Comparison of ENCODE assay signal across 11 cellular contexts in the genomic region with DNA sequence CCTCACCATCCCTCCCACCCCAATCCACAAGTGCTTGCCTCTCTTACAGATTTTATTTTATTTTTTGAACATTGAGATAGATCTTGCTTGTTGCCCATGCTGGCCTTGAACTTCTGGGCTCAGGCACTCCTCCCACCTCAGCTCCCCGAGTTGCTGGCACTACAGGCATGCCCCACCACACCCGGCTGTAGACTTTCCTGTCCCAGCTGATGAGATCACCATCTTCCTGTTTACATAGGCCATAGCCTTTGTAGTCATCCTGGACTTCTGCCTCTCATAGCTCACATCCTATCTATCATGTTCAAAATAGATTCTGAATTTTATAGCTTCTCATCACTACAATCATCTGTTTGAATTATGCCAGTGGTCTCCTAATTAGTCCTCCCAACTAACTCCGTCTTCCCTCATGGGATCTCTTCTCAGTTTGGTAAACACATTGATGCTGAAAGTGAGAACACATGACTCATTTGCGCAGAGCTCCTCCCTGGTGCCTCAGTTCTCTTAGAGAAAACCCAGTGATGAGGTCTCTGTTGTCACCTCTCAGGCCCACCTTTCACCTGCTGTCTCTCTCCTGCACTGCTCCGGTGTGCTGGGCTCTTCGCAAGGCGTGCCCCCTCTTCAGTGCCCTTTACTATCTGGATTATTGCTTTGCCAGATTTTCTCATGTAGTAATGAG.
DNase-seq lines count a peak whose midpoint lies in the region; ATAC-seq and TF ChIP-seq lines count a peak whose summit lies in the region.
"Had no signal": no experiment of that assay in that cellular context is flagged by ENCODE, and none has a peak within 500 bp of the region (broad histone marks: within the 10 kb centered on the region; RNA-seq: fewer than 3 reads in every experiment).

No MANE protein-coding gene starts in this region.

- H3K27ac Mint-ChIP-seq in activated naive CD4-positive, alpha-beta T cell treated with anti-CD3 and anti-CD28 coated beads, Interleukin-2, amount 50 U/mL, for 72 hours: peak overlapping the region; percentile 29 to 89
- peak overlapping the region; percentile 73 for H3K27ac Mint-ChIP-seq in stimulated activated effector memory CD8-positive, alpha-beta T cell treated with anti-CD3 and anti-CD28 coated beads, Interleukin-12 subunit alpha, Interleukin-12 subunit beta, amount 100 ng/mL, for 72 hours
- H3K27ac Mint-ChIP-seq: mesothelial cell of epicardium had no signal

- CTCF ChIA-PET in RWPE1 (lab: Yijun Ruan, JAX): no interaction called here

- no peak for TF ChIP-seq CTCF in RWPE1 (conservative IDR thresholded peaks at IDR 0.05; ENCODE audit: low read depth)

- H3K4me1 Mint-ChIP-seq in stimulated activated effector memory CD8-positive, alpha-beta T cell treated with anti-CD3 and anti-CD28 coated beads, Interleukin-12 subunit alpha, Interleukin-12 subunit beta, amount 100 ng/mL, for 72 hours: peaks cover 25% of the 10 kb centered on the region

- no peaks in the 10 kb centered on the region for H3K9me3 Mint-ChIP-seq in activated naive CD4-positive, alpha-beta T cell treated with anti-CD3 and anti-CD28 coated beads, Interleukin-2, amount 50 U/mL, for 72 hours
- no peaks in the 10 kb centered on the region for H3K9me3 Mint-ChIP-seq in stimulated activated effector memory CD8-positive, alpha-beta T cell treated with anti-CD3 and anti-CD28 coated beads, Interleukin-12 subunit alpha, Interleukin-12 subunit beta, amount 100 ng/mL, for 72 hours
- H3K9me3 Mint-ChIP-seq: mesothelial cell of epicardium had no signal

- peak in 1 of 2 donors; percentile 41 for ATAC-seq in activated naive CD4-positive, alpha-beta T cell treated with anti-CD3 and anti-CD28 coated beads, Interleukin-2, amount 50 U/mL, for 72 hours
- ATAC-seq in stimulated activated effector memory CD8-positive, alpha-beta T cell treated with anti-CD3 and anti-CD28 coated beads, Interleukin-12 subunit alpha, Interleukin-12 subunit beta, amount 100 ng/mL, for 72 hours: peak; percentile 78
- no peak for ATAC-seq in GM21360 (IDR thresholded peaks at IDR 0.05; ENCODE audit: unreplicated experiment)

- POLR2A ChIA-PET in RWPE1 (lab: Yijun Ruan, JAX; ENCODE audit: low non-redundant PET): no interaction called here

- no peak overlapping the region for H3K4me3 Mint-ChIP-seq in stimulated activated effector memory CD8-positive, alpha-beta T cell treated with anti-CD3 and anti-CD28 coated beads, Interleukin-12 subunit alpha, Interleukin-12 subunit beta, amount 100 ng/mL, for 72 hours
- H3K4me3 Mint-ChIP-seq: mesothelial cell of epicardium had no signal

- DNase-seq in activated naive CD4-positive, alpha-beta T cell treated with anti-CD3 and anti-CD28 coated beads, Interleukin-2, amount 50 U/mL, for 72 hours (ENCODE audit: low spot score in 2 of 2): no peak
- DNase-seq in activated naive CD4-positive, alpha-beta T cell (lab: John Stamatoyannopoulos, UW): no peak
- DNase-seq in RWPE1 (ENCODE audit: low spot score): peak; percentile 22
- peak; percentile 24 for DNase-seq in epithelial cell of prostate (ENCODE audit: low read depth, low spot score)
- DNase-seq in stimulated activated effector memory CD8-positive, alpha-beta T cell treated with anti-CD3 and anti-CD28 coated beads, Interleukin-12 subunit alpha, Interleukin-12 subunit beta, amount 100 ng/mL, for 72 hours (ENCODE audit: low spot score in 2 of 2): no peak
- no peak for DNase-seq in cortex of kidney (lab: John Stamatoyannopoulos, UW)
- no peak for DNase-seq in NCI-H146 treated with DMSO at 0.1 percent for 48 hours (lab: John Stamatoyannopoulos, UW; ENCODE audit: unreplicated experiment)
- DNase-seq: NCI-H1436; stimulated activated naive CD4-positive, alpha-beta T cell treated with Interleukin-2 at 50 U/mL for 16 hours had no signal

- H3K27ac ChIP-seq in RWPE1 (no peak overlapping the region), epithelial cell of prostate (peak overlapping the region; percentile 41)

- H3K36me3 Mint-ChIP-seq in activated naive CD4-positive, alpha-beta T cell treated with anti-CD3 and anti-CD28 coated beads, Interleukin-2, amount 50 U/mL, for 72 hours: peaks cover 8 to 11% of the 10 kb centered on the region in 2 donors
- peaks cover 12% of the 10 kb centered on the region for H3K36me3 Mint-ChIP-seq in stimulated activated effector memory CD8-positive, alpha-beta T cell treated with anti-CD3 and anti-CD28 coated beads, Interleukin-12 subunit alpha, Interleukin-12 subunit beta, amount 100 ng/mL, for 72 hours
- H3K36me3 Mint-ChIP-seq: mesothelial cell of epicardium had no signal

Comparison
In these comparisons a context has a peak if more than half of its experiments do, and no peak if none do; other contexts are left out.
1. DNase-seq: peak in RWPE1 (single experiment) and epithelial cell of prostate (single experiment); none in activated naive CD4-positive, alpha-beta T cell treated with anti-CD3 and anti-CD28 coated beads, Interleukin-2, amount 50 U/mL, for 72 hours (0 of 2), activated naive CD4-positive, alpha-beta T cell (0 of 4), stimulated activated effector memory CD8-positive, alpha-beta T cell treated with anti-CD3 and anti-CD28 coated beads, Interleukin-12 subunit alpha, Interleukin-12 subunit beta, amount 100 ng/mL, for 72 hours (0 of 2), cortex of kidney (single experiment) and NCI-H146 treated with DMSO at 0.1 percent for 48 hours (single experiment).